Comparison of ENCODE assay signal across 9 cellular contexts in genomic region chr6:29749668-29750067, GRCh38. TPM values are rescaled to one million over a fixed set of nuclear protein-coding genes. Genes with fewer than 3 reads are reported as not detected.
DNase-seq lines count a peak whose midpoint lies in the region; ATAC-seq and TF ChIP-seq lines count a peak whose summit lies in the region.
"Had no signal": no experiment of that assay in that cellular context is flagged by ENCODE, and none has a peak within 500 bp of the region (broad histone marks: within the 10 kb centered on the region; RNA-seq: fewer than 3 reads in every experiment).

No MANE protein-coding gene starts in this region.

- no peak for ATAC-seq in GM21529 (IDR thresholded peaks at IDR 0.05; ENCODE audit: unreplicated experiment)
- no peak for ATAC-seq in GM21528 (IDR thresholded peaks at IDR 0.05; ENCODE audit: low FRiP score, unreplicated experiment)

- H3K9me2 ChIP-seq in Loucy (replicated peaks; ENCODE audit: low read depth, low read length), result no peaks in the 10 kb centered on the region

- peaks cover 10% of the 10 kb centered on the region for H3K27me3 ChIP-seq in Loucy (ENCODE audit: insufficient read depth, low read length, poor library complexity, severe bottlenecking)
- no peaks in the 10 kb centered on the region for H3K27me3 ChIP-seq in duodenal mucosa (ENCODE audit: control insufficient read depth in 1 of 2, insufficient read depth in 2 of 2, low read length in 2 of 2)
- peaks cover 85% of the 10 kb centered on the region for H3K27me3 ChIP-seq in neural progenitor cell
- H3K27me3 ChIP-seq in A673 (replicated peaks; ENCODE audit: insufficient read depth, low read depth, low read length, poor library complexity), result peaks cover 21% of the 10 kb centered on the region

- peak overlapping the region; percentile 73 for H3K4me3 ChIP-seq in Loucy (ENCODE audit: low read length, poor library complexity, severe bottlenecking)
- peak overlapping the region; percentile 73 to 78 for H3K4me3 ChIP-seq in duodenal mucosa (ENCODE audit: low read depth in 1 of 2, low read length in 2 of 2)
- peak overlapping the region; percentile 44 for H3K4me3 ChIP-seq in neural progenitor cell
- H3K4me3 ChIP-seq in A673 (ENCODE audit: low read depth, low read length, poor library complexity, severe bottlenecking), result no peak overlapping the region

- H3K4me1 ChIP-seq in Loucy (ENCODE audit: insufficient read depth, low read length, poor library complexity, severe bottlenecking), result peaks cover 9% of the 10 kb centered on the region
- peaks cover 11 to 29% of the 10 kb centered on the region in 2 donors for H3K4me1 ChIP-seq in duodenal mucosa (ENCODE audit: control insufficient read depth in 1 of 2, insufficient read depth in 2 of 2, low read length in 2 of 2)
- no peaks in the 10 kb centered on the region for H3K4me1 ChIP-seq in neural progenitor cell
- H3K4me1 ChIP-seq in A673 (ENCODE audit: insufficient read depth, low read length, poor library complexity, severe bottlenecking), result peaks cover 14% of the 10 kb centered on the region

- H3K9ac ChIP-seq in Loucy (ENCODE audit: low read depth, low read length, poor library complexity, severe bottlenecking) (no peak overlapping the region), duodenal mucosa (ENCODE audit: low read depth in 1 of 2, low read length in 2 of 2) (peak overlapping the region; percentile 63 to 75), neural progenitor cell (no peak overlapping the region)

- peak overlapping the region in 4 of 7 donors; percentile 14 to 92 (median 78) for H3K27ac Mint-ChIP-seq in CD14-positive monocyte
- no peak overlapping the region for H3K27ac Mint-ChIP-seq in neural progenitor cell

- H2AFZ ChIP-seq in Loucy (ENCODE audit: low read length) (peak overlapping the region; percentile 92), neural progenitor cell (replicated peaks) (no peak overlapping the region)

- H3K9me3 Mint-ChIP-seq in CD14-positive monocyte, result peaks cover 0 to 4% (median 0%) of the 10 kb centered on the region in 7 donors
- peaks cover 3% of the 10 kb centered on the region for H3K9me3 Mint-ChIP-seq in neural progenitor cell

- intact Hi-C loops in CD14-positive monocyte (cut with micrococcal nuclease), result loop anchor here (5.0 kb wide), 2 partner anchors 42 to 97 kb away; no protein-coding TSS in a partner anchor
- intact Hi-C loops in A673 (cut with micrococcal nuclease; ENCODE audit: unreplicated experiment), result loop anchor here (5.0 kb wide), 1 partner anchor 42 kb away; no protein-coding TSS in a partner anchor

- no peak overlapping the region for H3K27ac ChIP-seq in duodenal mucosa (ENCODE audit: low read depth, low read length)
- no peak overlapping the region for H3K27ac ChIP-seq in neural progenitor cell
- H3K27ac ChIP-seq in A673 (ENCODE audit: low read depth, low read length, poor library complexity, severe bottlenecking), result no peak overlapping the region
- H3K27ac ChIP-seq: epithelial cell of prostate had no signal

- H3K9me3 ChIP-seq in Loucy (ENCODE audit: insufficient read depth, low read depth, low read length) (no peaks in the 10 kb centered on the region), duodenal mucosa (ENCODE audit: control insufficient read depth in 1 of 2, low read length in 2 of 2) (no peaks in the 10 kb centered on the region), neural progenitor cell (ENCODE audit: low read depth) (no peaks in the 10 kb centered on the region), A673 (ENCODE audit: low read depth, low read length, poor library complexity, severe bottlenecking) (no peaks in the 10 kb centered on the region)

- no peaks in the 10 kb centered on the region for H3F3A ChIP-seq in Loucy (ENCODE audit: low read depth)
- no peaks in the 10 kb centered on the region for H3F3A ChIP-seq in neural progenitor cell (ENCODE audit: low read depth)

- DNase-seq in CD14-positive monocyte (ENCODE audit: low spot score) (no peak), neural progenitor cell (ENCODE audit: low spot score) (no peak), A673 (ENCODE audit: low spot score) (no peak), mesenteric fat pad (ENCODE audit: low spot score) (no peak)

- H3K79me2 ChIP-seq in Loucy (ENCODE audit: insufficient read depth, low read length) (no peaks in the 10 kb centered on the region), neural progenitor cell (ENCODE audit: low read depth) (no peaks in the 10 kb centered on the region)

- peaks cover 4 to 19% (median 13%) of the 10 kb centered on the region in 3 donors for H3K27me3 Mint-ChIP-seq in CD14-positive monocyte (ENCODE audit: low read depth in 3 of 3)
- peaks cover 69% of the 10 kb centered on the region for H3K27me3 Mint-ChIP-seq in neural progenitor cell (ENCODE audit: insufficient read depth, low read depth)

- BruUV-seq in A673 (replicated peaks; lab: Mats Ljungman, UMichigan), result no TSS peak

- peak overlapping the region; percentile 86 for H3K4me2 ChIP-seq in Loucy (ENCODE audit: low read depth, low read length, poor library complexity, severe bottlenecking)
- H3K4me2 ChIP-seq in neural progenitor cell, result peak overlapping the region; percentile 77

- H3K4me1 Mint-ChIP-seq in CD14-positive monocyte (peaks cover 46% of the 10 kb centered on the region), neural progenitor cell (peaks cover 13% of the 10 kb centered on the region)

- no peaks in the 10 kb centered on the region for H4K20me1 ChIP-seq in Loucy (ENCODE audit: insufficient read depth, low read length, poor library complexity, severe bottlenecking)
- peaks cover 4% of the 10 kb centered on the region for H4K20me1 ChIP-seq in neural progenitor cell (ENCODE audit: low read depth)

- H3K36me3 ChIP-seq in Loucy (ENCODE audit: insufficient read depth, low read length) (no peaks in the 10 kb centered on the region), duodenal mucosa (ENCODE audit: control insufficient read depth in 1 of 2, insufficient read depth in 2 of 2, low read length in 2 of 2) (peaks cover 0 to under 1% of the 10 kb centered on the region in 2 donors), neural progenitor cell (no peaks in the 10 kb centered on the region), A673 (ENCODE audit: insufficient read depth, low read length, poor library complexity, severe bottlenecking) (no peaks in the 10 kb centered on the region)

- POLR2A ChIA-PET in A673 (lab: Charles Lee; ENCODE audit: low non-redundant PET), result no interaction called here

- H3K4me3 Mint-ChIP-seq in CD14-positive monocyte (peak overlapping the region; percentile 99 to 100), neural progenitor cell (peak overlapping the region; percentile 88)

- H3K36me3 Mint-ChIP-seq in CD14-positive monocyte, result peaks cover 0 to 20% of the 10 kb centered on the region in 2 donors
- H3K36me3 Mint-ChIP-seq in neural progenitor cell, result no peaks in the 10 kb centered on the region

- TF ChIP-seq CTCF in CD14-positive monocyte (IDR thresholded peaks at IDR 0.05), result no peak
- no peak for TF ChIP-seq CTCF in Loucy (conservative IDR thresholded peaks at IDR 0.05; ENCODE audit: low read length)
- no peak for TF ChIP-seq CTCF in neural progenitor cell (IDR thresholded peaks at IDR 0.05)
- no peak for TF ChIP-seq CTCF in A673 (conservative IDR thresholded peaks at IDR 0.05; ENCODE audit: low read depth, low read length)

- CTCF ChIA-PET in A673 (lab: Charles Lee), result interaction anchor here (1.1 kb wide), 1 partner anchor 100 kb away, joined by 5 read pairs; no protein-coding TSS in a partner anchor

RNA-seq across cellular contexts. Expression of gene HLA-F, which starts 26.4 kb away (rescaled TPM):
- polyA plus RNA-seq in CD14-positive monocyte, result 100 to 1,000 TPM; 283 to 394 TPM
- total RNA-seq in neural progenitor cell (ENCODE audit: low replicate concordance) (0.56 TPM in 1 of 2 replicates, not detected in the other), A673 (2021) (0.68 TPM in 1 of 2 replicates, not detected in the other), mesenteric fat pad (66.5 TPM)

Comparison
In these comparisons a context has a peak if more than half of its experiments do, and no peak if none do; other contexts are left out.
1. H3K9ac ChIP-seq: peak in duodenal mucosa (2 of 2); none in Loucy (single experiment) and neural progenitor cell (single experiment).
2. RNA of gene HLA-F, which starts 26.4 kb away (total RNA-seq): 66.5 TPM in mesenteric fat pad (single experiment); 0.56 TPM in neural progenitor cell and 0.68 TPM in A673; every median in the first group is over 10 times any median in the second.